Comparison of ENCODE assay signal across 25 cellular contexts in the genomic region with DNA sequence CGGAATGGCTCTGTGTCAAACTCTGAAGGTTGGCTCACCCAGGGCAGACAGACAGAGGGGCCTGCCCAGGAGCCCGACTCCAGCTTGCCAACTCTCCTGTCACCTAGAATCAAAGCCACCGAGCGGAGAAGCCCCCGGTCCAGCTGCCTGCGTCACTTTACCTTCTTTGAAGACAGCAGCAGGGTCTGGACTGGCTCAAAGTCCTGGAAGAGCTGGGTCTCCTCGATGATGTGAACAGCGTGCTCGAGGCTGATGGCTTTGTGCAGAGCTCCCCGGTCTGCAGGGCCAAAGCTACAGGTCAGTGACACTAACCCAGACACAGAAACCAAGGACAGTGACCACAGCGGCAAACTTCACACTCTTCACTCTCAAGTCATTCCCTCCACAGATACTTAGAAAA.
A peak's percentile ranks its signal among the peaks of the same experiment; 100 is the strongest.
DNase-seq lines count a peak whose midpoint lies in the region; ATAC-seq and TF ChIP-seq lines count a peak whose summit lies in the region.
"Had no signal": no experiment of that assay in that cellular context is flagged by ENCODE, and none has a peak within 500 bp of the region (broad histone marks: within the 10 kb centered on the region; RNA-seq: fewer than 3 reads in every experiment).

No MANE protein-coding gene starts in this region.

- no peaks in the 10 kb centered on the region for H4K20me1 ChIP-seq in GM23248 (ENCODE audit: insufficient read depth)

- no peaks in the 10 kb centered on the region for H3K79me2 ChIP-seq in GM23248 (ENCODE audit: insufficient read depth)

- H3K36me3 Mint-ChIP-seq in activated CD4-positive, alpha-beta T cell treated with anti-CD3 and anti-CD28 coated beads for 36 hours (ENCODE audit: low read depth) = peaks cover 83% of the 10 kb centered on the region
- H3K36me3 Mint-ChIP-seq in activated T-helper 2 cell treated with anti-CD3 and anti-CD28 coated beads, Interferon-gamma antibody, Interleukin-2, Interleukin-4, amounts not matched to agents 10 μg/mL and 5 μg/mL and 100 μg/mL, durations not matched to agents 14 hours and 24 hours and 36 hours (ENCODE audit: low read depth) = peaks cover 90% of the 10 kb centered on the region

- ATAC-seq in activated CD4-positive, alpha-beta T cell treated with anti-CD3 and anti-CD28 coated beads for 36 hours = no peak
- ATAC-seq: GM12878, HCT116, K562, left lung had no signal

- no peak overlapping the region for H2AFZ ChIP-seq in GM23248

- H3F3A ChIP-seq in GM23248 (ENCODE audit: insufficient read depth) = peaks cover 5% of the 10 kb centered on the region; the same call in 1 of the 2 replicates

- intact Hi-C loops in activated CD4-positive, alpha-beta T cell treated with anti-CD3 and anti-CD28 coated beads for 36 hours (cut with DNase I, micrococcal nuclease) = no loop called here
- intact Hi-C loops in activated T-helper 2 cell treated with anti-CD3 and anti-CD28 coated beads, Interferon-gamma antibody, Interleukin-2, Interleukin-4, amounts not matched to agents 10 μg/mL and 5 μg/mL and 100 μg/mL, durations not matched to agents 14 hours and 24 hours and 36 hours (cut with micrococcal nuclease) = no loop called here

- CTCF ChIA-PET in activated CD4-positive, alpha-beta T cell treated with anti-CD3 and anti-CD28 coated beads for 36 hours (lab: Charles Lee) = no interaction called here

- peak overlapping the region; percentile 58 for H3K27ac Mint-ChIP-seq in activated CD4-positive, alpha-beta T cell treated with anti-CD3 and anti-CD28 coated beads for 36 hours
- peak overlapping the region; percentile 35 for H3K27ac Mint-ChIP-seq in activated T-helper 2 cell treated with anti-CD3 and anti-CD28 coated beads, Interferon-gamma antibody, Interleukin-2, Interleukin-4, amounts not matched to agents 10 μg/mL and 5 μg/mL and 100 μg/mL, durations not matched to agents 14 hours and 24 hours and 36 hours

- no peak for DNase-seq in activated CD4-positive, alpha-beta T cell treated with anti-CD3 and anti-CD28 coated beads for 36 hours
- no peak for DNase-seq in activated CD4-positive, alpha-beta T cell treated with anti-CD3 and anti-CD28 coated beads, Interleukin-2, amount 50 U/mL, for 1 hour
- DNase-seq in activated T-helper 2 cell treated with anti-CD3 and anti-CD28 coated beads, Interferon-gamma antibody, Interleukin-2, Interleukin-4, amounts not matched to agents 10 μg/mL and 5 μg/mL and 100 μg/mL, durations not matched to agents 14 hours and 24 hours and 36 hours (ENCODE audit: low spot score) = no peak
- no peak for DNase-seq in SK-N-DZ (ENCODE audit: low spot score)
- no peak for DNase-seq in GM23248
- DNase-seq in GM03348 (ENCODE audit: low spot score) = no peak
- DNase-seq: activated CD4-positive, CD25-positive, alpha-beta regulatory T cell; AML-193; COR-L47; DMS79; dorsolateral prefrontal cortex; left lung; MG63; NCI-H1436; NCI-H526; stimulated activated CD4-positive, alpha-beta T cell treated with anti-CD3 and anti-CD28 coated beads, Interleukin-1b, Interleukin-23, amount 100 ng/mL, for 48 hours; T-helper 9 cell had no signal

- no peaks in the 10 kb centered on the region for H3K9me2 ChIP-seq in GM23248 (ENCODE audit: insufficient read depth)

- H3K4me1 Mint-ChIP-seq in activated CD4-positive, alpha-beta T cell treated with anti-CD3 and anti-CD28 coated beads for 36 hours = peaks cover 32% of the 10 kb centered on the region
- H3K4me1 Mint-ChIP-seq in activated T-helper 2 cell treated with anti-CD3 and anti-CD28 coated beads, Interferon-gamma antibody, Interleukin-2, Interleukin-4, amounts not matched to agents 10 μg/mL and 5 μg/mL and 100 μg/mL, durations not matched to agents 14 hours and 24 hours and 36 hours (ENCODE audit: low read depth) = peaks cover 22% of the 10 kb centered on the region
- H3K4me1 Mint-ChIP-seq: neural crest cell had no signal

- H3K4me2 ChIP-seq in GM23248 (ENCODE audit: unreplicated experiment) = no peak overlapping the region

- no peaks in the 10 kb centered on the region for H3K9me3 Mint-ChIP-seq in activated CD4-positive, alpha-beta T cell treated with anti-CD3 and anti-CD28 coated beads for 36 hours (ENCODE audit: low read depth)
- no peaks in the 10 kb centered on the region for H3K9me3 Mint-ChIP-seq in activated T-helper 2 cell treated with anti-CD3 and anti-CD28 coated beads, Interferon-gamma antibody, Interleukin-2, Interleukin-4, amounts not matched to agents 10 μg/mL and 5 μg/mL and 100 μg/mL, durations not matched to agents 14 hours and 24 hours and 36 hours
- H3K9me3 Mint-ChIP-seq: neural crest cell had no signal

- WGBS in GM23248 (ENCODE audit: low coverage in 1 of 2, low lambda C conversion rate in 2 of 2, missing lambda C conversion rate in 2 of 2), 2 experiments = 82 to 83% methylated on average over 11 of the region's 11 CpGs

- H3K9me3 ChIP-seq in neutrophil (no peaks in the 10 kb centered on the region), GM23248 (ENCODE audit: low read depth) (no peaks in the 10 kb centered on the region)
- H3K9me3 ChIP-seq: left lung, MG63, thyroid gland had no signal

- no peak overlapping the region for H3K9ac ChIP-seq in GM23248

- H3K36me3 ChIP-seq in neutrophil = peaks cover 96% of the 10 kb centered on the region
- no peaks in the 10 kb centered on the region for H3K36me3 ChIP-seq in GM23248 (ENCODE audit: low read depth)
- H3K36me3 ChIP-seq: MG63 had no signal

- H3K27me3 ChIP-seq in neutrophil (no peaks in the 10 kb centered on the region), GM23248 (replicated peaks; ENCODE audit: insufficient read depth) (no peaks in the 10 kb centered on the region)
- H3K27me3 ChIP-seq: dorsolateral prefrontal cortex, left lung, MG63, thyroid gland had no signal

- POLR2A ChIA-PET in activated CD4-positive, alpha-beta T cell treated with anti-CD3 and anti-CD28 coated beads for 36 hours (lab: Charles Lee) = interaction anchor here (0.7 kb wide), 1 partner anchor 18 kb away, joined by 3 read pairs; no protein-coding TSS in a partner anchor

- H3K27ac ChIP-seq in C4-2B (peak overlapping the region; percentile 48), neutrophil (peak overlapping the region; percentile 99), GM23248 (no peak overlapping the region)
- H3K27ac ChIP-seq: SK-N-MC had no signal

- H3K4me3 Mint-ChIP-seq in activated CD4-positive, alpha-beta T cell treated with anti-CD3 and anti-CD28 coated beads for 36 hours = no peak overlapping the region
- H3K4me3 Mint-ChIP-seq in activated T-helper 2 cell treated with anti-CD3 and anti-CD28 coated beads, Interferon-gamma antibody, Interleukin-2, Interleukin-4, amounts not matched to agents 10 μg/mL and 5 μg/mL and 100 μg/mL, durations not matched to agents 14 hours and 24 hours and 36 hours (ENCODE audit: low read depth) = no peak overlapping the region
- H3K4me3 Mint-ChIP-seq: neural crest cell had no signal

- H3K4me1 ChIP-seq in neutrophil (ENCODE audit: control insufficient read depth in 1 of 2, insufficient read depth in 1 of 2, low read depth in 1 of 2, low read length in 1 of 2) (peaks cover 60 to 65% of the 10 kb centered on the region in 2 experiments), GM23248 (ENCODE audit: insufficient read depth) (0 out of 2 replicates have a peak, but pooled peaks cover 4% of the 10 kb centered on the region)

- no peaks in the 10 kb centered on the region for H3K27me3 Mint-ChIP-seq in activated CD4-positive, alpha-beta T cell treated with anti-CD3 and anti-CD28 coated beads for 36 hours
- H3K27me3 Mint-ChIP-seq in activated T-helper 2 cell treated with anti-CD3 and anti-CD28 coated beads, Interferon-gamma antibody, Interleukin-2, Interleukin-4, amounts not matched to agents 10 μg/mL and 5 μg/mL and 100 μg/mL, durations not matched to agents 14 hours and 24 hours and 36 hours (ENCODE audit: low read depth) = no peaks in the 10 kb centered on the region

- in situ Hi-C loops in GM23248 (cut with MboI) = no loop called here

- TF ChIP-seq CTCF in C4-2B (conservative IDR thresholded peaks at IDR 0.05) (no peak), neutrophil (IDR thresholded peaks at IDR 0.05) (no peak)

- H3K4me3 ChIP-seq in neutrophil (ENCODE audit: low read depth in 1 of 2, low read length in 1 of 2) (no peak overlapping the region), GM23248 (no peak overlapping the region)
- H3K4me3 ChIP-seq: dorsolateral prefrontal cortex, GM12878, K562, left lung, MG63, SK-N-MC, thyroid gland had no signal
